In the genomic region with DNA sequence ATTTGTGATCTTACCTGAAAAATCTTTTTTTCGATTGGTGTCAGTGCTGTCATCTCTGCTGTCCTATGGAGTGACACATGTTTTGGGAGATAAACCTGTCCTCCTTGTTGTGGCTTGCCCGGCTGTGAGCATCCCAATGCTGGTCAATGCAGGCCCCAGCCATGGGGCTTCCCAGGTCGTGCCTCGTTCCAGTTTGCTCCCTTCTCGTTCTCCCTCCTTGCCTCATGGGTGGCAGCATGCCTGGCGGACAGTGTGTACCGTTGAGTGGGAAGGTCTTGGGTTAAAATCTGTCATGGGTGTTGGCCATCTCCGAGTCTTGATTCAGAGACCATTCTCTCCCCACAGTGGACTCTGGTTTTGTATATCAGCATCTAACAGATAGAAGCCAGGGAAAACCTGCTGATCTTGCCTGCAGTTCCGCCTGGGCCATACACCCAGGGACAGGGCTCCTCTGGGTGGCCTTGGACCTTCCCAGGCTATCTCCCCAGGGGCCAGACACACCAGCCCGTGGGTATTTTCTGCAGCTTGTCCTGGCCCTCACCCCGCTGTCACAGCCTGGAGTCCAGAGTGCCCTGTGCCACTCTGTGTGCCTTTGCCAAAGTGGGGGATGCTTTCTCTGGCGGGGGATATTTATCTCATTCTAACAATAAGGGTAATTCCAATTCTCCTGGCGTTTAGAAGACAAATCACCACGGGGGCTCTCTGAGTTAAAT, we compare ENCODE assay signal across 10 cellular contexts.
DNase-seq lines count a peak whose midpoint lies in the region; ATAC-seq and TF ChIP-seq lines count a peak whose summit lies in the region.
"Had no signal": no experiment of that assay in that cellular context is flagged by ENCODE, and none has a peak within 500 bp of the region (broad histone marks: within the 10 kb centered on the region; RNA-seq: fewer than 3 reads in every experiment).

No MANE protein-coding gene starts in this region.

- H3K4me1 ChIP-seq in body of pancreas, result peaks cover 31% of the 10 kb centered on the region
- peaks cover 5 to 13% of the 10 kb centered on the region in 2 donors for H3K4me1 ChIP-seq in left lung

- intact Hi-C loops in body of pancreas (cut with DNase I), result no loop called here
- intact Hi-C loops in left lung (cut with DNase I), result no loop called here

- H3K4me3 ChIP-seq in body of pancreas (no peak overlapping the region), left lung (no peak overlapping the region), skin epidermis (no peak overlapping the region)
- H3K4me3 ChIP-seq: PC-9 had no signal

- no peak for TF ChIP-seq CTCF in body of pancreas (IDR thresholded peaks at IDR 0.05)
- TF ChIP-seq CTCF in left lung (IDR thresholded peaks at IDR 0.05), result no peak

- H3K27ac ChIP-seq in body of pancreas (peak overlapping the region; percentile 62 to 79 (median 71)), left lung (peak overlapping the region; percentile 8 to 69), skin epidermis (peak overlapping the region in 11 of 21 experiments; percentile 10 to 77 (median 49))
- H3K27ac ChIP-seq: PC-9 had no signal

- H3K27me3 ChIP-seq in body of pancreas (no peaks in the 10 kb centered on the region), left lung (no peaks in the 10 kb centered on the region)

- TF ChIP-seq POLR2A in body of pancreas (IDR thresholded peaks at IDR 0.05), result no peak

- H3K9me3 ChIP-seq in body of pancreas (no peaks in the 10 kb centered on the region), left lung (no peaks in the 10 kb centered on the region)

- DNase-seq in COR-L47 (lab: John Stamatoyannopoulos, UW) (peak; percentile 39), body of pancreas (peak in 3 of 4 donors; percentile 33 to 41 (median 40)), left lung (no peak), UCSD-AML1 (lab: John Stamatoyannopoulos, UW; ENCODE audit: unreplicated experiment) (no peak), HT-29 (ENCODE audit: low spot score) (no peak), DMS79 treated with DMSO at 0.1 percent for 48 hours (lab: John Stamatoyannopoulos, UW) (no peak), NCI-H187 treated with DMSO at 0.1 percent for 48 hours (lab: John Stamatoyannopoulos, UW) (no peak)
- DNase-seq: NCI-H2171, PC-9 had no signal

- H3K36me3 ChIP-seq in body of pancreas (replicated peaks in 1 of 2; ENCODE audit: insufficient read depth in 1 of 2, low read depth in 2 of 2), result no peaks in the 10 kb centered on the region
- peaks cover 0 to 17% of the 10 kb centered on the region in 2 donors for H3K36me3 ChIP-seq in left lung

- 49 to 67% methylated on average over 14 of the region's 14 CpGs for WGBS in body of pancreas, 2 donors

- ATAC-seq in body of pancreas (peak; percentile 59), left lung (no peak)

Comparison
In these comparisons a context has a peak if more than half of its experiments do, and no peak if none do; other contexts are left out.
1. DNase-seq: peak in COR-L47 (single experiment) and body of pancreas (3 of 4); none in left lung (0 of 2), UCSD-AML1 (single experiment), HT-29 (single experiment), DMS79 treated with DMSO at 0.1 percent for 48 hours (single experiment) and NCI-H187 treated with DMSO at 0.1 percent for 48 hours (single experiment).
2. Peak in every context shown above with its lines, with median percentiles within 50 percentile points of each other: H3K27ac ChIP-seq.